Comparison of ENCODE assay signal across 1 cellular context in the genomic region with DNA sequence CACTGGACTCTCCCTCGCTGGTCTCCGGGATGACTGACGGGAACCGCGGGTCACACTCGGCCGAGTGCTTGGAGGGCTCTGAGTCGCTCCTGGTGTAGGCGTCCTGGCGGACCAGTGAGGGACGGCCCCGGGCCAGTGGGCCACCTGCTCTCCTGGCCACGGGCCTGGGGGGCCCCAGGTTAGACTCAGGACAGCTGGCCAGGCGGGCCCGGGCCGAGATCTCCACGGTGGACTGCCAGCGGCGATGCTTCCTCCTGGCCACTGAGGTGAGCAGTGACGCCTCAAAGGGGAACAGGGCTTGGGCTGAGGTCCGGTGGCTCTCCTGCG.
TF ChIP-seq lines count a peak whose summit lies in the region.

No MANE protein-coding gene starts in this region.

TF ChIP-seq in IMR-90, 13 proteins besides CTCF, POLR2A, EP300 and RAD21:
- TF ChIP-seq BHLHE40 (IDR thresholded peaks at IDR 0.05; ENCODE audit: low read depth, low read length) (no peak), CEBPB (IDR thresholded peaks at IDR 0.05; ENCODE audit: low read depth, low read length) (no peak), FOS (IDR thresholded peaks at IDR 0.05; ENCODE audit: low read depth, low read length) (no peak), MAFK (IDR thresholded peaks at IDR 0.05; ENCODE audit: low read depth, low read length) (no peak), RCOR1 (IDR thresholded peaks at IDR 0.05; ENCODE audit: insufficient replicate concordance, low read length) (no peak), NFE2L2 (IDR thresholded peaks at IDR 0.05; ENCODE audit: low read depth, low read length) (no peak), MAZ (IDR thresholded peaks at IDR 0.05; ENCODE audit: borderline replicate concordance, low read depth, low read length) (no peak), RFX5 (IDR thresholded peaks at IDR 0.05; ENCODE audit: low read depth, low read length) (no peak)
- TF ChIP-seq, protein P1, sequence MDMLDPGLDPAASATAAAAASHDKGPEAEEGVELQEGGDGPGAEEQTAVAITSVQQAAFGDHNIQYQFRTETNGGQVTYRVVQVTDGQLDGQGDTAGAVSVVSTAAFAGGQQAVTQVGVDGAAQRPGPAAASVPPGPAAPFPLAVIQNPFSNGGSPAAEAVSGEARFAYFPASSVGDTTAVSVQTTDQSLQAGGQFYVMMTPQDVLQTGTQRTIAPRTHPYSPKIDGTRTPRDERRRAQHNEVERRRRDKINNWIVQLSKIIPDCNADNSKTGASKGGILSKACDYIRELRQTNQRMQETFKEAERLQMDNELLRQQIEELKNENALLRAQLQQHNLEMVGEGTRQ (IDR thresholded peaks at IDR 0.05; ENCODE audit: low read depth, low read length) = no peak
- TF ChIP-seq, protein P2, sequence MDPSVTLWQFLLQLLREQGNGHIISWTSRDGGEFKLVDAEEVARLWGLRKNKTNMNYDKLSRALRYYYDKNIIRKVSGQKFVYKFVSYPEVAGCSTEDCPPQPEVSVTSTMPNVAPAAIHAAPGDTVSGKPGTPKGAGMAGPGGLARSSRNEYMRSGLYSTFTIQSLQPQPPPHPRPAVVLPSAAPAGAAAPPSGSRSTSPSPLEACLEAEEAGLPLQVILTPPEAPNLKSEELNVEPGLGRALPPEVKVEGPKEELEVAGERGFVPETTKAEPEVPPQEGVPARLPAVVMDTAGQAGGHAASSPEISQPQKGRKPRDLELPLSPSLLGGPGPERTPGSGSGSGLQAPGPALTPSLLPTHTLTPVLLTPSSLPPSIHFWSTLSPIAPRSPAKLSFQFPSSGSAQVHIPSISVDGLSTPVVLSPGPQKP (IDR thresholded peaks at IDR 0.05; ENCODE audit: borderline replicate concordance, low read depth, low read length) = no peak
